8 cellular contexts compared by ENCODE assay signal in the genomic region with DNA sequence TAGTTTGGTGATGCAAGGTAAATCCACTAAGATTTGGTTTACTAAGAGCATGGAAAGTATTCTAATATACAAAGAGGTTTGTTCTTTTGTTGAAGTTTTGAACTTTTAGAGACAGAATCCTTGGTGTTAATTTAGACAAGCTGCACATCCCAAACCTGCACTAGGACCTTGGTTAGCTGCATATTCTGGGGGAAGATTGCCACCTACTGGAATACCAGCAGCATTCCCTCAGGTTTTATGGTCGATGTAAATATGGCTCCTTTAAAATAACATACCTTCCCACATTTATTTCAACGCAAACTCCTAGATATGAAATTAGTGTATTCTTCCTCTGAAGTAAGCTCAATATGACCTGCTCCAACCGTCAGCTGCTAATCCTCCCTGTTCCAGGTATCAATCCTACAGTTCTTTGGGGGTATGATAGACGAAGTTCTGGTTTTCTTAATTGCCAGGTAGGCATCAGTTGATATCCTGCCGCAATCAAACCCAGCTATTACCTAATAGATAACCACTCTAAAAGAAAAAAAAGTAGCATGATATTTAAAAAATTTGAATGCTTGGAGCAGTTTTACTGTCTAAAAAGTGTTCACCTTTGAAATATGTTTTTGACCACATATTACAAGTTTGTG.
DNase-seq lines count a peak whose midpoint lies in the region; ATAC-seq and TF ChIP-seq lines count a peak whose summit lies in the region.

No MANE protein-coding gene starts in this region.

- no peaks in the 10 kb centered on the region for H3K79me2 ChIP-seq in DOHH2 (ENCODE audit: control insufficient read depth, low read length)

- peak; percentile 37 for DNase-seq in NCI-H446 treated with DMSO at 0.1 percent for 48 hours (lab: John Stamatoyannopoulos, UW)
- DNase-seq in cardiac fibroblast (ENCODE audit: low read depth in 2 of 2), result peak; percentile 49
- DNase-seq in mesothelial cell of epicardium (ENCODE audit: low spot score in 2 of 2, unreplicated experiment in 2 of 2), result no peak
- no peak for DNase-seq in activated T-cell treated with anti-CD3 and anti-CD28 coated beads, Interleukin-2, amount 50 U/mL, for 24 hours
- no peak for DNase-seq in T-cell

- H3K9me3 Mint-ChIP-seq in mesothelial cell of epicardium, result no peaks in the 10 kb centered on the region
- no peaks in the 10 kb centered on the region for H3K9me3 Mint-ChIP-seq in activated T-cell treated with anti-CD3 and anti-CD28 coated beads, Interleukin-2, amount 50 U/mL, for 24 hours
- peaks cover 0 to 8% (median 0%) of the 10 kb centered on the region in 3 donors for H3K9me3 Mint-ChIP-seq in T-cell

- H3K27ac Mint-ChIP-seq in mesothelial cell of epicardium (no peak overlapping the region), T-cell (no peak overlapping the region)
- H3K27ac Mint-ChIP-seq in activated T-cell treated with anti-CD3 and anti-CD28 coated beads, Interleukin-2, amount 50 U/mL, for 24 hours, result no peak overlapping the region

- no peaks in the 10 kb centered on the region for H3F3A ChIP-seq in DOHH2 (ENCODE audit: control insufficient read depth, insufficient read depth)

- H3K27me3 Mint-ChIP-seq in mesothelial cell of epicardium (ENCODE audit: low read depth) (no peaks in the 10 kb centered on the region), T-cell (no peaks in the 10 kb centered on the region)
- H3K27me3 Mint-ChIP-seq in activated T-cell treated with anti-CD3 and anti-CD28 coated beads, Interleukin-2, amount 50 U/mL, for 24 hours, result no peaks in the 10 kb centered on the region

- H3K9me2 ChIP-seq in DOHH2 (replicated peaks; ENCODE audit: control insufficient read depth, low read length), result no peaks in the 10 kb centered on the region

- no peak overlapping the region for H3K4me2 ChIP-seq in DOHH2 (ENCODE audit: low read length)

- H3K4me3 Mint-ChIP-seq in mesothelial cell of epicardium (no peak overlapping the region), T-cell (no peak overlapping the region)
- no peak overlapping the region for H3K4me3 Mint-ChIP-seq in activated T-cell treated with anti-CD3 and anti-CD28 coated beads, Interleukin-2, amount 50 U/mL, for 24 hours

- no peak overlapping the region for H3K4me3 ChIP-seq in DOHH2 (ENCODE audit: low read length)
- no peak overlapping the region for H3K4me3 ChIP-seq in cardiac fibroblast (replicated peaks in 1 of 2; ENCODE audit: low read depth in 2 of 2, low read length in 2 of 2)

- H3K4me1 ChIP-seq in DOHH2 (ENCODE audit: control insufficient read depth, low read length), result no peaks in the 10 kb centered on the region

- CTCF ChIA-PET in T-cell (lab: Charles Lee), result no interaction called here

- H3K27ac ChIP-seq in DOHH2 (ENCODE audit: low read depth, low read length), result no peak overlapping the region

- POLR2A ChIA-PET in T-cell (lab: Charles Lee), result no interaction called here

- H3K4me1 Mint-ChIP-seq in mesothelial cell of epicardium (peaks cover 12% of the 10 kb centered on the region), T-cell (no peaks in the 10 kb centered on the region)
- H3K4me1 Mint-ChIP-seq in activated T-cell treated with anti-CD3 and anti-CD28 coated beads, Interleukin-2, amount 50 U/mL, for 24 hours (ENCODE audit: low read depth), result no peaks in the 10 kb centered on the region

- H3K27me3 ChIP-seq in DOHH2 (ENCODE audit: control insufficient read depth, low read length), result no peaks in the 10 kb centered on the region

- peak; percentile 25 for TF ChIP-seq CTCF in DOHH2 (IDR thresholded peaks at IDR 0.05; ENCODE audit: low read depth, low read length, poor library complexity, severe bottlenecking)
- TF ChIP-seq CTCF in cardiac fibroblast (IDR thresholded peaks at IDR 0.05; ENCODE audit: low read depth, low read length), result peak; percentile 56
- peak; percentile 64 for TF ChIP-seq CTCF in mesothelial cell of epicardium (IDR thresholded peaks at IDR 0.05; ENCODE audit: unreplicated experiment)

- H3K36me3 Mint-ChIP-seq in mesothelial cell of epicardium (no peaks in the 10 kb centered on the region), T-cell (no peaks in the 10 kb centered on the region)
- H3K36me3 Mint-ChIP-seq in activated T-cell treated with anti-CD3 and anti-CD28 coated beads, Interleukin-2, amount 50 U/mL, for 24 hours (ENCODE audit: low read depth), result no peaks in the 10 kb centered on the region

- ATAC-seq in HG02852 (IDR thresholded peaks at IDR 0.05; ENCODE audit: unreplicated experiment) (peak; percentile 64), GM21515 (IDR thresholded peaks at IDR 0.05; ENCODE audit: unreplicated experiment) (no peak), T-cell (replicated peaks in 1 of 4) (no peak)

- no peaks in the 10 kb centered on the region for H4K20me1 ChIP-seq in DOHH2 (ENCODE audit: control insufficient read depth, insufficient read depth, low read depth, low read length)

- H3K9me3 ChIP-seq in DOHH2 (ENCODE audit: control insufficient read depth, insufficient read depth, low read length), result no peaks in the 10 kb centered on the region

- no peaks in the 10 kb centered on the region for H3K36me3 ChIP-seq in DOHH2 (ENCODE audit: control insufficient read depth, low read length)

Comparison
In these comparisons a context has a peak if more than half of its experiments do, and no peak if none do; other contexts are left out.
1. DNase-seq: peak in NCI-H446 treated with DMSO at 0.1 percent for 48 hours (single experiment) and cardiac fibroblast (2 of 2); none in mesothelial cell of epicardium (0 of 2), activated T-cell treated with anti-CD3 and anti-CD28 coated beads, Interleukin-2, amount 50 U/mL, for 24 hours (single experiment) and T-cell (0 of 34).
2. Peak in every context shown above with its lines, with median percentiles within 50 percentile points of each other: CTCF ChIP-seq.